Comparison of ENCODE assay signal across 8 cellular contexts in the genomic region with DNA sequence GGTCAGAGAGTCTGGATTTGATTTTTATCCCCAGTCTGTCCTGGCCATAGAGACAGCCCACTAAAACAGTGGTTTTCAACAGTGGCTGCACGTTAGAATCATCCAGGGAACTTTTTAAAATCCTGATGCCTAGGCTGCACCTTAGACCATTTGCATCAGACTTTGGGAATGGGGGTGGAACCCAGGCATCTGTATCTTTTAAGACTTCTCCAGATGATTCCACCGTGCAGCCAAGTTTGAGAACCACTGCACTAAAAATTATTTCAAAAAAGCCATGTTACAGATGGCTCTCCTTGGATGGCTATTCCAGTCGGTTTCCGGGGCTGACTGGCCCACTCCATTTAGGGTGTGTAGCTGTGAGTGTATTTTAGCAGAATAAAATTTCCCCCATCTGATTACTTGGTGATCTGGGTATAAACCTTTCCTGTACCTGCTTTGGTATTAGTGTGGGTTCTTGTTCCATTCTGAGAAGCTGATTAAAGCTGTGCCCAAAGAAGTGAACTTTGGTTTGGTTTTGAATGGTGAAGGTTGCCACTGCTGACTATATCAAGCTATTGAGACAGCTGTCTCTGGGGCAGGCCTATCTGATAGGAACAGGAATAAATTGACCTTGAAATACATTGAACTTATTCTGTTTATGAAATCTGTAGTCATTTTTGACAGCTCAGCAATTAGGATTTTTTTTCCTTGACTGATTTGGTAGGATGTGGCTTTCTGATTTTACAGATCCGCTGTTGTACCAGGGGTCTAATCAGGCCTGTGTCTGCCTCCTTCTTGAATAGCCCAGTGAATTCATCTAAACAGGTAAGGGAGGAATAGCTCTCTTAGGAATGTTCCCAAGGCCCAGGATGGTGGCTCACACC. TPM values are rescaled to one million over a fixed set of nuclear protein-coding genes. Genes with fewer than 3 reads are reported as not detected.
DNase-seq lines count a peak whose midpoint lies in the region; ATAC-seq and TF ChIP-seq lines count a peak whose summit lies in the region.

No MANE protein-coding gene starts in this region.

- TF ChIP-seq CTCF in endothelial cell (IDR thresholded peaks at IDR 0.05; ENCODE audit: unreplicated experiment) (no peak), osteoblast (IDR thresholded peaks at IDR 0.05; ENCODE audit: extremely low read depth, low read depth, low read length) (no peak), adrenal gland (IDR thresholded peaks at IDR 0.05) (no peak), body of pancreas (IDR thresholded peaks at IDR 0.05) (no peak)

- H3K4me3 Mint-ChIP-seq in CD4-positive, CD25-positive, alpha-beta regulatory T cell = peak overlapping the region; percentile 87 to 94 (median 91)
- H3K4me3 Mint-ChIP-seq in endothelial cell (ENCODE audit: unreplicated experiment) = peak overlapping the region; percentile 91

- H3K9me3 ChIP-seq in CD4-positive, CD25-positive, alpha-beta regulatory T cell (ENCODE audit: control insufficient read depth in 2 of 2, low read length in 2 of 2) = no peaks in the 10 kb centered on the region
- H3K9me3 ChIP-seq in NT2/D1 (ENCODE audit: insufficient read depth, low read length) (no peaks in the 10 kb centered on the region), osteoblast (ENCODE audit: low read depth, low read length) (no peaks in the 10 kb centered on the region), adrenal gland (replicated peaks in 1 of 3) (no peaks in the 10 kb centered on the region), body of pancreas (no peaks in the 10 kb centered on the region)

- H3K4me2 ChIP-seq in osteoblast (ENCODE audit: insufficient read depth, low read length) = peak overlapping the region; percentile 96

- H3K9me3 Mint-ChIP-seq in CD4-positive, CD25-positive, alpha-beta regulatory T cell = peaks cover 0 to 2% (median 0%) of the 10 kb centered on the region in 7 donors
- H3K9me3 Mint-ChIP-seq in endothelial cell (ENCODE audit: unreplicated experiment) = no peaks in the 10 kb centered on the region

- no peak for DNase-seq in CD4-positive, CD25-positive, alpha-beta regulatory T cell
- DNase-seq in NT2/D1 (ENCODE audit: low read depth, low spot score) (no peak), endothelial cell (ENCODE audit: low spot score) (no peak), osteoblast (ENCODE audit: insufficient read length, low spot score, missing footprints) (peak; percentile 43), adrenal gland (no peak), body of pancreas (no peak)

- no peak for TF ChIP-seq POLR2A in adrenal gland (IDR thresholded peaks at IDR 0.05)
- TF ChIP-seq POLR2A in body of pancreas (IDR thresholded peaks at IDR 0.05) = no peak

- peaks cover 18% of the 10 kb centered on the region for H3K36me3 Mint-ChIP-seq in CD4-positive, CD25-positive, alpha-beta regulatory T cell
- no peaks in the 10 kb centered on the region for H3K36me3 Mint-ChIP-seq in endothelial cell (ENCODE audit: low read depth, unreplicated experiment)

- peak overlapping the region; percentile 92 for H3K9ac ChIP-seq in NT2/D1 (ENCODE audit: insufficient read length, low read depth)

- H3K36me3 ChIP-seq in CD4-positive, CD25-positive, alpha-beta regulatory T cell (ENCODE audit: control insufficient read depth, insufficient read depth, low read length) = peaks cover 18% of the 10 kb centered on the region
- H3K36me3 ChIP-seq in NT2/D1 (ENCODE audit: insufficient read depth, insufficient read length, low read length) = peaks cover 45% of the 10 kb centered on the region
- H3K36me3 ChIP-seq in osteoblast (ENCODE audit: insufficient read depth, low read length) = peaks cover 27% of the 10 kb centered on the region
- peaks cover 0 to 23% of the 10 kb centered on the region in 2 donors for H3K36me3 ChIP-seq in adrenal gland (replicated peaks in 1 of 2)
- H3K36me3 ChIP-seq in body of pancreas (replicated peaks in 1 of 2; ENCODE audit: insufficient read depth in 1 of 2, low read depth in 2 of 2) = peaks cover 0 to 6% of the 10 kb centered on the region in 2 donors

- intact Hi-C loops in adrenal gland (cut with DNase I) = no loop called here
- intact Hi-C loops in body of pancreas (cut with DNase I) = no loop called here

- H3K4me1 Mint-ChIP-seq in CD4-positive, CD25-positive, alpha-beta regulatory T cell = peaks cover 4 to 41% (median 16%) of the 10 kb centered on the region in 4 donors
- H3K4me1 Mint-ChIP-seq in endothelial cell (ENCODE audit: unreplicated experiment) = peaks cover 10% of the 10 kb centered on the region

- WGBS in adrenal gland, 4 donors = 45 to 61% (median 55%) methylated on average over 5 of the region's 5 CpGs
- 46 to 58% methylated on average over 5 of the region's 5 CpGs for WGBS in body of pancreas, 2 donors

- H3K4me1 ChIP-seq in CD4-positive, CD25-positive, alpha-beta regulatory T cell (ENCODE audit: control insufficient read depth, insufficient read depth, low read length, poor library complexity, severe bottlenecking) = peaks cover 15% of the 10 kb centered on the region
- H3K4me1 ChIP-seq in NT2/D1 (ENCODE audit: insufficient read depth, insufficient read length) (peaks cover 2% of the 10 kb centered on the region), osteoblast (ENCODE audit: insufficient read depth, low read length) (peaks cover 14% of the 10 kb centered on the region), adrenal gland (replicated peaks in 1 of 2) (peaks cover 10 to 21% of the 10 kb centered on the region in 2 donors), body of pancreas (peaks cover 23% of the 10 kb centered on the region)

- H2AFZ ChIP-seq in osteoblast (ENCODE audit: low read length) = peak overlapping the region; percentile 90

- H3K4me3 ChIP-seq in CD4-positive, CD25-positive, alpha-beta regulatory T cell (ENCODE audit: low read depth, low read length) = peak overlapping the region; percentile 78
- H3K4me3 ChIP-seq in NT2/D1 (ENCODE audit: insufficient read length, low read depth) (peak overlapping the region; percentile 96), osteoblast (ENCODE audit: insufficient read depth, low read length) (peak overlapping the region; percentile 91), adrenal gland (peak overlapping the region in 2 of 4 donors; percentile 69 to 87), body of pancreas (peak overlapping the region in 1 of 2 donors; percentile 78)

- H3K27ac ChIP-seq in CD4-positive, CD25-positive, alpha-beta regulatory T cell (ENCODE audit: insufficient read depth, low read length, poor library complexity, severe bottlenecking) = peak overlapping the region; percentile 90
- H3K27ac ChIP-seq in osteoblast (ENCODE audit: low read depth, low read length) = peak overlapping the region; percentile 78
- peak overlapping the region in 2 of 5 donors; percentile 5 to 7 for H3K27ac ChIP-seq in adrenal gland
- no peak overlapping the region for H3K27ac ChIP-seq in body of pancreas

- H4K20me1 ChIP-seq in osteoblast (ENCODE audit: insufficient read depth, low read length) = no peaks in the 10 kb centered on the region

- H3K27ac Mint-ChIP-seq in CD4-positive, CD25-positive, alpha-beta regulatory T cell = peak overlapping the region; percentile 87 to 100 (median 97)
- peak overlapping the region; percentile 89 for H3K27ac Mint-ChIP-seq in endothelial cell (ENCODE audit: unreplicated experiment)

- H3K79me2 ChIP-seq in osteoblast (ENCODE audit: insufficient read depth, low read length) = peaks cover 25% of the 10 kb centered on the region

- H3K27me3 ChIP-seq in CD4-positive, CD25-positive, alpha-beta regulatory T cell (ENCODE audit: control insufficient read depth, insufficient read depth, low read length) = no peaks in the 10 kb centered on the region
- H3K27me3 ChIP-seq in NT2/D1 (ENCODE audit: insufficient read depth, insufficient read length) (no peaks in the 10 kb centered on the region), osteoblast (ENCODE audit: insufficient read depth, low read length) (no peaks in the 10 kb centered on the region), adrenal gland (no peaks in the 10 kb centered on the region), body of pancreas (no peaks in the 10 kb centered on the region)

- no peaks in the 10 kb centered on the region for H3K27me3 Mint-ChIP-seq in CD4-positive, CD25-positive, alpha-beta regulatory T cell
- peaks cover 9% of the 10 kb centered on the region for H3K27me3 Mint-ChIP-seq in endothelial cell (ENCODE audit: unreplicated experiment)

- no peak for ATAC-seq in CD4-positive, CD25-positive, alpha-beta regulatory T cell (ENCODE audit: low read depth in 2 of 2)
- no peak for ATAC-seq in GM21515 (IDR thresholded peaks at IDR 0.05; ENCODE audit: unreplicated experiment)
- ATAC-seq in HG02970 (IDR thresholded peaks at IDR 0.05; ENCODE audit: low FRiP score, unreplicated experiment) = no peak
- no peak for ATAC-seq in body of pancreas

RNA-seq across cellular contexts. Expression of a gene that starts 1.3 kb away (rescaled TPM):
- 20.2 TPM for total RNA-seq in CD4-positive, CD25-positive, alpha-beta regulatory T cell
- polyA plus RNA-seq in CD4-positive, CD25-positive, alpha-beta regulatory T cell = 100 to 1,000 TPM; 121 to 162 (median 146) TPM
- total RNA-seq in endothelial cell (ENCODE audit: unreplicated experiment) (36.7 TPM), osteoblast (17.4 and 21.7 TPM in 2 replicates), adrenal gland (100 to 1,000 TPM in 4 of 8 donors, 10 to 100 TPM in 4; 63.4 to 200 (median 106) TPM), body of pancreas (10 to 100 TPM in 1 of 2 donors, 1 to 10 TPM in 1; 8.2 to 16.9 TPM)
- polyA plus RNA-seq in adrenal gland = 100 to 1,000 TPM; 110 to 433 (median 292) TPM

RNA-seq across cellular contexts. Expression of a gene that starts 14.3 kb away (rescaled TPM):
- 98.3 TPM for total RNA-seq in CD4-positive, CD25-positive, alpha-beta regulatory T cell
- 10 to 100 TPM; 59.2 to 70.7 (median 66.6) TPM for polyA plus RNA-seq in CD4-positive, CD25-positive, alpha-beta regulatory T cell
- total RNA-seq in endothelial cell (ENCODE audit: unreplicated experiment) (81.8 TPM), osteoblast (91.3 and 98.8 TPM in 2 replicates), adrenal gland (10 to 100 TPM; 60.1 to 92.2 (median 78.1) TPM), body of pancreas (10 to 100 TPM; 28.3 to 47.1 TPM)
- 10 to 100 TPM; 30.8 to 81.1 (median 32.2) TPM for polyA plus RNA-seq in adrenal gland

RNA-seq across cellular contexts. Expression of a gene that starts 50.8 kb away (rescaled TPM):
- 70.3 TPM for total RNA-seq in CD4-positive, CD25-positive, alpha-beta regulatory T cell
- polyA plus RNA-seq in CD4-positive, CD25-positive, alpha-beta regulatory T cell = 100 to 1,000 TPM; 107 to 125 (median 120) TPM
- total RNA-seq in endothelial cell (ENCODE audit: unreplicated experiment) = 149 TPM
- 63.7 and 72.5 TPM in 2 replicates for total RNA-seq in osteoblast
- 100 to 1,000 TPM in 4 of 8 donors, 10 to 100 TPM in 4; 52.0 to 133 (median 102) TPM for total RNA-seq in adrenal gland
- polyA plus RNA-seq in adrenal gland = 100 to 1,000 TPM in 2 of 3 donors, 10 to 100 TPM in 1; 98.8 to 160 (median 142) TPM
- total RNA-seq in body of pancreas = 10 to 100 TPM; 35.9 to 39.4 TPM

Comparison
In these comparisons a context has a peak if more than half of its experiments do, and no peak if none do; other contexts are left out.
1. H3K27ac ChIP-seq: peak in CD4-positive, CD25-positive, alpha-beta regulatory T cell (single experiment) and osteoblast (single experiment); none in body of pancreas (0 of 4).